9 cellular contexts compared by ENCODE assay signal in genomic region chr19:40284251-40284500, GRCh38. TPM values are rescaled to one million over a fixed set of nuclear protein-coding genes. Genes with fewer than 3 reads are reported as not detected.
A peak's percentile ranks its signal among the peaks of the same experiment; 100 is the strongest.
DNase-seq lines count a peak whose midpoint lies in the region; ATAC-seq and TF ChIP-seq lines count a peak whose summit lies in the region.
"Had no signal": no experiment of that assay in that cellular context is flagged by ENCODE, and none has a peak within 500 bp of the region (broad histone marks: within the 10 kb centered on the region; RNA-seq: fewer than 3 reads in every experiment).

No MANE protein-coding gene starts in this region.

- intact Hi-C loops in activated CD4-positive, alpha-beta T cell treated with anti-CD3 and anti-CD28 coated beads, Interleukin-2, amount 10 ng/mL, durations not matched to agents 24 days and 14 days (cut with micrococcal nuclease), result loop anchor here (2.0 to 10.0 kb wide), 4 partner anchors 93 to 331 kb away; partner anchors contain the start of genes MAP3K10, SERTAD1 and ZNF546
- intact Hi-C loops in adrenal gland (cut with DNase I) (no loop called here), left lung (cut with DNase I) (no loop called here)

- H3K27me3 Mint-ChIP-seq in activated CD4-positive, alpha-beta T cell treated with anti-CD3 and anti-CD28 coated beads, Interleukin-2, amount 10 ng/mL, durations not matched to agents 24 days and 14 days, result peaks cover 2% of the 10 kb centered on the region

- H3K9me3 Mint-ChIP-seq in activated CD4-positive, alpha-beta T cell treated with anti-CD3 and anti-CD28 coated beads, Interleukin-2, amount 10 ng/mL, durations not matched to agents 24 days and 14 days, result no peaks in the 10 kb centered on the region

- H3K4me1 ChIP-seq in adrenal gland (replicated peaks in 1 of 2) (peaks cover 30 to 65% of the 10 kb centered on the region in 2 donors), left lung (peaks cover 34 to 59% of the 10 kb centered on the region in 2 donors), thoracic aorta (ENCODE audit: control insufficient read depth in 1 of 2, low read depth in 2 of 2) (peaks cover 28 to 55% of the 10 kb centered on the region in 2 donors)

- H3K27ac ChIP-seq in adrenal gland (peak overlapping the region; percentile 76 to 97 (median 95)), left lung (peak overlapping the region; percentile 94 to 97), thoracic aorta (peak overlapping the region; percentile 77 to 82)

- ATAC-seq in left lung (no peak), thoracic aorta (ENCODE audit: insufficient number of reproducible peaks, low FRiP score, low read depth) (no peak)

- H3K4me1 Mint-ChIP-seq in activated CD4-positive, alpha-beta T cell treated with anti-CD3 and anti-CD28 coated beads, Interleukin-2, amount 10 ng/mL, durations not matched to agents 24 days and 14 days, result peaks cover 47% of the 10 kb centered on the region

- H3K9me3 ChIP-seq in adrenal gland (replicated peaks in 1 of 3) (no peaks in the 10 kb centered on the region), left lung (no peaks in the 10 kb centered on the region), thoracic aorta (no peaks in the 10 kb centered on the region)

- TF ChIP-seq CTCF in adrenal gland (IDR thresholded peaks at IDR 0.05), result no peak
- no peak for TF ChIP-seq CTCF in left lung (IDR thresholded peaks at IDR 0.05)
- no peak for TF ChIP-seq CTCF in thoracic aorta (IDR thresholded peaks at IDR 0.05)

- peak overlapping the region; percentile 98 for H3K27ac Mint-ChIP-seq in activated CD4-positive, alpha-beta T cell treated with anti-CD3 and anti-CD28 coated beads, Interleukin-2, amount 10 ng/mL, durations not matched to agents 24 days and 14 days

- no peak for TF ChIP-seq POLR2A in adrenal gland (IDR thresholded peaks at IDR 0.05)

- H3K27me3 ChIP-seq in adrenal gland (no peaks in the 10 kb centered on the region), left lung (no peaks in the 10 kb centered on the region), thoracic aorta (replicated peaks; ENCODE audit: insufficient read depth) (no peaks in the 10 kb centered on the region)

- peak overlapping the region; percentile 99 for H3K4me3 Mint-ChIP-seq in activated CD4-positive, alpha-beta T cell treated with anti-CD3 and anti-CD28 coated beads, Interleukin-2, amount 10 ng/mL, durations not matched to agents 24 days and 14 days

- peaks cover 16% of the 10 kb centered on the region for H3K36me3 Mint-ChIP-seq in activated CD4-positive, alpha-beta T cell treated with anti-CD3 and anti-CD28 coated beads, Interleukin-2, amount 10 ng/mL, durations not matched to agents 24 days and 14 days (ENCODE audit: low read depth)

- DNase-seq in activated CD4-positive, alpha-beta T cell treated with anti-CD3 and anti-CD28 coated beads, Interleukin-2, amount 10 ng/mL, durations not matched to agents 24 days and 14 days, result no peak
- no peak for DNase-seq in activated CD4-positive, alpha-beta T cell treated with anti-CD3 and anti-CD28 coated beads for 48 hours
- DNase-seq in adrenal gland (no peak), left lung (no peak), thoracic aorta (ENCODE audit: low spot score) (no peak), cerebellar nuclear complex (lab: John Stamatoyannopoulos, UW) (no peak)
- no peak for DNase-seq in activated effector memory CD4-positive, alpha-beta T cell treated with anti-CD3 and anti-CD28 coated beads, Interleukin-2, amount 50 U/mL, for 16 hours
- DNase-seq in effector CD8-positive, alpha-beta T cell (lab: John Stamatoyannopoulos, UW), result no peak
- DNase-seq: NCI-H2171 treated with DMSO at 0.1 percent for 48 hours had no signal

- H3K4me3 ChIP-seq in adrenal gland (peak overlapping the region; percentile 72 to 88 (median 82)), left lung (peak overlapping the region; percentile 76 to 79), thoracic aorta (peak overlapping the region; percentile 96)

- no peaks in the 10 kb centered on the region for H3K36me3 ChIP-seq in adrenal gland (replicated peaks in 1 of 2)
- H3K36me3 ChIP-seq in left lung, result no peaks in the 10 kb centered on the region
- no peaks in the 10 kb centered on the region for H3K36me3 ChIP-seq in thoracic aorta

- 3 to 17% (median 7%) methylated on average over 4 of the region's 4 CpGs for WGBS in adrenal gland, 4 donors

RNA-seq across cellular contexts. Expression of gene AKT2, which starts 1.0 kb away (rescaled TPM):
- 160 and 163 TPM in 2 replicates for total RNA-seq in activated CD4-positive, alpha-beta T cell treated with anti-CD3 and anti-CD28 coated beads, Interleukin-2, amount 10 ng/mL, durations not matched to agents 24 days and 14 days
- total RNA-seq in adrenal gland (100 to 1,000 TPM in 5 of 8 donors, 10 to 100 TPM in 3; 49.2 to 195 (median 128) TPM), left lung (100 to 1,000 TPM; 102 to 116 TPM), thoracic aorta (100 to 1,000 TPM in 1 of 2 donors, 10 to 100 TPM in 1; 94.5 to 138 TPM)
- 100 to 1,000 TPM in 2 of 3 donors, 10 to 100 TPM in 1; 72.9 to 123 (median 107) TPM for polyA plus RNA-seq in adrenal gland

RNA-seq across cellular contexts. Expression of gene CCNP, which starts 57.7 kb away (rescaled TPM):
- 0.19 and 0.28 TPM in 2 replicates for total RNA-seq in activated CD4-positive, alpha-beta T cell treated with anti-CD3 and anti-CD28 coated beads, Interleukin-2, amount 10 ng/mL, durations not matched to agents 24 days and 14 days
- total RNA-seq in adrenal gland (1 to 10 TPM in 4 of 8 donors, under 1 TPM in 1, not detected in 3; 0.27 to 3.0 (median 1.3) TPM), left lung (under 1 TPM in 1 of 2 donors, not detected in 1; 0.15 TPM), thoracic aorta (1 to 10 TPM in 1 of 2 donors, not detected in 1; 1.6 TPM)
- 1 to 10 TPM in 1 of 3 donors, under 1 TPM in 1, not detected in 1; 0.72 to 1.0 TPM for polyA plus RNA-seq in adrenal gland
